Comparison of ENCODE assay signal across 9 cellular contexts in the genomic region with DNA sequence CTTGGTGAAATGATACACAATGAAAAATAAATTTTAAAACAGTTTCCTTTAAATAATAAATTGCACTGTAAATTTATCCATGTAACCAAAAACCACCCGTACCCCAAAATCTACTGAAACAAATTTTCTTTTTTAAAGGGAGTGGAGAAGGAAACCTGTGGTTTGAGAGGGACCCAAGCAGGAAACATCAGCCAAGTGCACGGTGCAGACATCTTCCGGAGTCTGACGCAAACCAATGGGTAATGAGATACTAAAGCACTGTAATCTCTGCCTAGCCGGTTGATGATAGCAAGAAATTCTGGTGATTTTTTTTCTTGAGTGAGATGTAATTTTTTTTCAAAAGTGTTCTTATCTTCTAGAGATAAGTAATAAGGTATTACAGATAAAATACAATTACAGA.
A peak's percentile ranks its signal among the peaks of the same experiment; 100 is the strongest.
DNase-seq lines count a peak whose midpoint lies in the region; ATAC-seq and TF ChIP-seq lines count a peak whose summit lies in the region.
"Had no signal": no experiment of that assay in that cellular context is flagged by ENCODE, and none has a peak within 500 bp of the region (broad histone marks: within the 10 kb centered on the region; RNA-seq: fewer than 3 reads in every experiment).

No MANE protein-coding gene starts in this region.

- no peaks in the 10 kb centered on the region for H3K27me3 ChIP-seq in uterus

- no peak overlapping the region for H3K4me3 ChIP-seq in uterus

- intact Hi-C loops in uterus (cut with DNase I; ENCODE audit: low total_unique reads), result no loop called here

- no peaks in the 10 kb centered on the region for H3K9me3 Mint-ChIP-seq in activated T-helper 17 cell treated with anti-CD3 and anti-CD28 coated beads, Interleukin-2, amount 50 U/mL, for 72 hours
- no peaks in the 10 kb centered on the region for H3K9me3 Mint-ChIP-seq in glutamatergic neuron (ENCODE audit: unreplicated experiment)

- H3K36me3 Mint-ChIP-seq in activated T-helper 17 cell treated with anti-CD3 and anti-CD28 coated beads, Interleukin-2, amount 50 U/mL, for 72 hours (ENCODE audit: low read depth), result no peaks in the 10 kb centered on the region
- H3K36me3 Mint-ChIP-seq in glutamatergic neuron (ENCODE audit: unreplicated experiment), result no peaks in the 10 kb centered on the region

- no peak overlapping the region for H3K27ac ChIP-seq in uterus

- peak overlapping the region; percentile 91 for H3K27ac Mint-ChIP-seq in activated T-helper 17 cell treated with anti-CD3 and anti-CD28 coated beads, Interleukin-2, amount 50 U/mL, for 72 hours
- H3K27ac Mint-ChIP-seq in glutamatergic neuron (ENCODE audit: unreplicated experiment), result no peak overlapping the region

- H3K9me3 ChIP-seq in uterus, result no peaks in the 10 kb centered on the region

- H3K4me1 ChIP-seq in uterus, result no peaks in the 10 kb centered on the region

- peak; percentile 67 for ATAC-seq in activated T-helper 17 cell treated with anti-CD3 and anti-CD28 coated beads, Interleukin-2, amount 50 U/mL, for 72 hours (replicated peaks)
- no peak for ATAC-seq in HG03175 (IDR thresholded peaks at IDR 0.05; ENCODE audit: unreplicated experiment)

- peaks cover 26% of the 10 kb centered on the region for H3K4me1 Mint-ChIP-seq in activated T-helper 17 cell treated with anti-CD3 and anti-CD28 coated beads, Interleukin-2, amount 50 U/mL, for 72 hours
- H3K4me1 Mint-ChIP-seq in glutamatergic neuron (ENCODE audit: low read depth, unreplicated experiment), result no peaks in the 10 kb centered on the region

- no peaks in the 10 kb centered on the region for H3K27me3 Mint-ChIP-seq in activated T-helper 17 cell treated with anti-CD3 and anti-CD28 coated beads, Interleukin-2, amount 50 U/mL, for 72 hours
- peaks cover 2% of the 10 kb centered on the region for H3K27me3 Mint-ChIP-seq in glutamatergic neuron (ENCODE audit: unreplicated experiment)

- H3K36me3 ChIP-seq in uterus, result no peaks in the 10 kb centered on the region

- H3K4me3 Mint-ChIP-seq in activated T-helper 17 cell treated with anti-CD3 and anti-CD28 coated beads, Interleukin-2, amount 50 U/mL, for 72 hours, result peak overlapping the region; percentile 72
- H3K4me3 Mint-ChIP-seq in glutamatergic neuron (ENCODE audit: unreplicated experiment), result no peak overlapping the region

- TF ChIP-seq POLR2A in uterus (IDR thresholded peaks at IDR 0.05), result no peak

- peak; percentile 33 for DNase-seq in GDM1 (lab: John Stamatoyannopoulos, UW)
- peak; percentile 34 for DNase-seq in T follicular helper cell (ENCODE audit: low read depth)
- peak; percentile 60 for DNase-seq in pons (ENCODE audit: low spot score)
- no peak for DNase-seq in NCI-H187 treated with DMSO at 0.1 percent for 48 hours (lab: John Stamatoyannopoulos, UW)
- DNase-seq in uterus, result no peak
- no peak for DNase-seq in glutamatergic neuron
- DNase-seq: SW 1271 had no signal

- TF ChIP-seq CTCF in uterus (IDR thresholded peaks at IDR 0.05) (no peak), glutamatergic neuron (IDR thresholded peaks at IDR 0.05; ENCODE audit: partially characterized antibody, unreplicated experiment) (no peak)

Comparison
In these comparisons a context has a peak if more than half of its experiments do, and no peak if none do; other contexts are left out.
1. DNase-seq: peak in GDM1 (single experiment), T follicular helper cell (single experiment) and pons (single experiment); none in NCI-H187 treated with DMSO at 0.1 percent for 48 hours (single experiment), uterus (0 of 2) and glutamatergic neuron (single experiment).